22 cellular contexts compared by ENCODE assay signal in genomic region chr9:132266017-132266416, GRCh38.
DNase-seq lines count a peak whose midpoint lies in the region; ATAC-seq and TF ChIP-seq lines count a peak whose summit lies in the region.
"Had no signal": no experiment of that assay in that cellular context is flagged by ENCODE, and none has a peak within 500 bp of the region (broad histone marks: within the 10 kb centered on the region; RNA-seq: fewer than 3 reads in every experiment).

No MANE protein-coding gene starts in this region.

- H3K4me3 ChIP-seq in heart left ventricle (no peak overlapping the region), mesodermal cell (ENCODE audit: extremely low read depth, insufficient read depth, low read length, poor library complexity, severe bottlenecking) (no peak overlapping the region), gastroesophageal sphincter (no peak overlapping the region)
- H3K4me3 ChIP-seq: PC-9 had no signal

- TF ChIP-seq EP300 in gastroesophageal sphincter (IDR thresholded peaks at IDR 0.05): no peak

- peaks cover 9% of the 10 kb centered on the region for H3K4me1 Mint-ChIP-seq in stimulated activated naive CD8-positive, alpha-beta T cell treated with anti-CD3 and anti-CD28 coated beads, Interleukin-15, amount 100 ng/mL, for 72 hours

- TF ChIP-seq POLR2A in heart left ventricle (IDR thresholded peaks at IDR 0.05) (no peak), gastroesophageal sphincter (IDR thresholded peaks at IDR 0.05) (no peak)

- intact Hi-C loops in heart left ventricle (cut with DNase I): loop anchor here in 7 of 10 donors (5.0 to 10.0 kb wide), 2 partner anchors 501 to 504 kb away; no protein-coding TSS in a partner anchor
- intact Hi-C loops in Right ventricle myocardium inferior (cut with DNase I): loop anchor here (5.0 kb wide), 1 partner anchor 504 kb away; no protein-coding TSS in a partner anchor

- H3K9me3 Mint-ChIP-seq in stimulated activated naive CD8-positive, alpha-beta T cell treated with anti-CD3 and anti-CD28 coated beads, Interleukin-15, amount 100 ng/mL, for 72 hours: peaks cover 0 to 7% of the 10 kb centered on the region in 2 donors
- H3K9me3 Mint-ChIP-seq: CD8-positive, alpha-beta T cell; IgD-negative memory B cell had no signal

- H3K27me3 Mint-ChIP-seq in stimulated activated naive CD8-positive, alpha-beta T cell treated with anti-CD3 and anti-CD28 coated beads, Interleukin-15, amount 100 ng/mL, for 72 hours: no peaks in the 10 kb centered on the region
- H3K27me3 Mint-ChIP-seq: IgD-negative memory B cell had no signal

- ATAC-seq in heart left ventricle (no peak), Right ventricle myocardium inferior (no peak), gastroesophageal sphincter (no peak)
- no peak for ATAC-seq in stimulated activated naive CD8-positive, alpha-beta T cell treated with anti-CD3 and anti-CD28 coated beads, Interleukin-15, amount 100 ng/mL, for 72 hours
- ATAC-seq in stimulated activated naive CD8-positive, alpha-beta T cell treated with anti-CD3 and anti-CD28 coated beads, Interleukin-15, Interleukin-2, amounts not matched to agents 100 U/mL and 50 U/mL, for 24 hours: no peak
- ATAC-seq: CD8-positive, alpha-beta T cell had no signal

- 53 to 72% (median 67%) methylated on average over 3 of the region's 3 CpGs for WGBS in heart left ventricle, 4 donors
- 100% methylated on average over 2 of the region's 3 CpGs; no CpG with 5 or more reads in 1 of the 2 experiments for WGBS in mesodermal cell (ENCODE audit: insufficient coverage in 2 of 2), 2 experiments
- WGBS in gastroesophageal sphincter (ENCODE audit: low coverage in 1 of 2), 2 donors: 65 to 75% methylated on average over 3 of the region's 3 CpGs

- H3K27ac Mint-ChIP-seq in stimulated activated naive CD8-positive, alpha-beta T cell treated with anti-CD3 and anti-CD28 coated beads, Interleukin-15, amount 100 ng/mL, for 72 hours: peak overlapping the region; percentile 20 to 27
- H3K27ac Mint-ChIP-seq: CD8-positive, alpha-beta T cell; IgD-negative memory B cell had no signal

- no peak overlapping the region for H3K4me3 Mint-ChIP-seq in stimulated activated naive CD8-positive, alpha-beta T cell treated with anti-CD3 and anti-CD28 coated beads, Interleukin-15, amount 100 ng/mL, for 72 hours
- H3K4me3 Mint-ChIP-seq: CD8-positive, alpha-beta T cell; IgD-negative memory B cell had no signal

- DNase-seq in heart left ventricle (no peak), Right ventricle myocardium inferior (ENCODE audit: missing footprints) (no peak), NCI-H1092 (lab: John Stamatoyannopoulos, UW) (no peak)
- no peak for DNase-seq in stimulated activated naive CD8-positive, alpha-beta T cell treated with anti-CD3 and anti-CD28 coated beads, Interleukin-15, amount 100 ng/mL, for 72 hours
- no peak for DNase-seq in stimulated activated naive CD8-positive, alpha-beta T cell treated with anti-CD3 and anti-CD28 coated beads, Interleukin-15, Interleukin-2, amounts not matched to agents 100 U/mL and 50 U/mL, for 24 hours
- DNase-seq: AML-193, Caco-2, GOT3, HCEC 1CT, NCI-H1092 treated with DMSO at 0.1 percent for 48 hours, NCI-H1436, NCI-H1930, NCI-H2107, NCI-H446 treated with DMSO at 0.1 percent for 48 hours, NCI-H526, NCI-H82, PC-9, SHP77 had no signal

- H3K36me3 ChIP-seq in heart left ventricle (peaks cover 0 to 96% (median 79%) of the 10 kb centered on the region in 9 donors), mesodermal cell (ENCODE audit: control insufficient read depth, insufficient read depth, low read length) (peaks cover 84% of the 10 kb centered on the region), gastroesophageal sphincter (peaks cover 0 to 96% of the 10 kb centered on the region in 2 donors)

- H3K27ac ChIP-seq in heart left ventricle (peak overlapping the region in 11 of 12 donors; percentile 43 to 74 (median 56)), mesodermal cell (ENCODE audit: low read depth, low read length, severe bottlenecking) (peak overlapping the region; percentile 10), gastroesophageal sphincter (no peak overlapping the region)
- H3K27ac ChIP-seq: PC-9 had no signal

- no peaks in the 10 kb centered on the region for H3K27me3 ChIP-seq in heart left ventricle
- no peaks in the 10 kb centered on the region for H3K27me3 ChIP-seq in gastroesophageal sphincter

- TF ChIP-seq CTCF in heart left ventricle (IDR thresholded peaks at IDR 0.05) (no peak), gastroesophageal sphincter (IDR thresholded peaks at IDR 0.05) (no peak)

- H3K4me1 ChIP-seq in heart left ventricle (peaks cover 0 to 44% (median 10%) of the 10 kb centered on the region in 12 donors), mesodermal cell (ENCODE audit: control insufficient read depth, insufficient read depth, low read length, poor library complexity, severe bottlenecking) (peaks cover 3% of the 10 kb centered on the region), gastroesophageal sphincter (no peaks in the 10 kb centered on the region)

- no peaks in the 10 kb centered on the region for H3K9me3 ChIP-seq in heart left ventricle
- H3K9me3 ChIP-seq in mesodermal cell (ENCODE audit: control insufficient read depth, low read length): no peaks in the 10 kb centered on the region
- no peaks in the 10 kb centered on the region for H3K9me3 ChIP-seq in gastroesophageal sphincter
- H3K9me3 ChIP-seq: Caco-2 had no signal

Comparison
In these comparisons a context has a peak if more than half of its experiments do, and no peak if none do; other contexts are left out.
1. H3K27ac ChIP-seq: peak in heart left ventricle (11 of 12) and mesodermal cell (single experiment); none in gastroesophageal sphincter (0 of 4).